Comparison of ENCODE assay signal across 9 cellular contexts in the genomic region with DNA sequence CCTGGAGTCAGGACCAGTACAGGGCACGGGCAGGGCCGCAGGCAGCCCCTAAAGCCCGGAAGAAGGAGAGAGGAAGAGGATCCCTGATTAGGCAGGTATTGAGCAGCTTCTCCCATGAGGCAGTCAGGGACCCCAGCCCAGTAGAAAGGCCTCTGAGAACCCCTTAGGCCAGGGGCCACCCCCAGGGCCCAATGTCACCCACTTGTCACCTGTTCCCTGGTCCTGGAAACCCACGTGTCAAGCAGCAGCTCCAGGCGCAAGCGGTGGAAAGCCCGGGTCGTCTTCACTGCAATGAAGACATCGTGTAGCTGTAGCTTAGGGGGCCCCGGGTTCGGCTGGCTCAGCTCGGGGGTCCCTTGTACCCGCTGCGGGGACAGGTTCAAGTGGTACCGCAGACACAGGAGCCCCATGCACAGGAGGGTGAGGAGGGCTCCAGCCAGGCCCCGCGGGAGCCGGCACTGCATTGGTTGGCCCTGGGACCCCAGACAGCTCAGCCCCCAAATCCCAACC. TPM values are rescaled to one million over a fixed set of nuclear protein-coding genes. Genes with fewer than 3 reads are reported as not detected.
DNase-seq lines count a peak whose midpoint lies in the region; ATAC-seq, FAIRE-seq and TF ChIP-seq lines count a peak whose summit lies in the region.
"Had no signal": no experiment of that assay in that cellular context is flagged by ENCODE, and none has a peak within 500 bp of the region (broad histone marks: within the 10 kb centered on the region; RNA-seq: fewer than 3 reads in every experiment).

No MANE protein-coding gene starts in this region.

- WGBS in HepG2 (ENCODE audit: low lambda C conversion rate), result 68% methylated on average over 8 of the region's 18 CpGs
- WGBS in urinary bladder, result 55% methylated on average over 18 of the region's 18 CpGs

- H3K4me1 Mint-ChIP-seq in CD4-positive, alpha-beta memory T cell, result peaks cover 41 to 92% (median 61%) of the 10 kb centered on the region in 4 donors
- peaks cover 59% of the 10 kb centered on the region for H3K4me1 Mint-ChIP-seq in activated CD4-positive, alpha-beta memory T cell treated with anti-CD3 and anti-CD28 coated beads, Interleukin-2, amount 10 ng/mL, durations not matched to agents 7 days and 5 days

- POLR2A ChIA-PET in CD4-positive, alpha-beta memory T cell (lab: Charles Lee; ENCODE audit: partially characterized antibody), result interaction anchor here (0.9 to 4.8 kb wide), 22 partner anchors 9 to 710 kb away, joined by 3 to 77 read pairs (median 8); a partner anchor contains a TSS
- POLR2A ChIA-PET in activated CD4-positive, alpha-beta memory T cell treated with anti-CD3 and anti-CD28 coated beads, Interleukin-2, amount 10 ng/mL, durations not matched to agents 7 days and 5 days (lab: Charles Lee), result interaction anchor here (0.7 to 5.7 kb wide), 16 partner anchors 13 to 411 kb away, joined by 3 to 39 read pairs (median 4); a partner anchor contains a TSS
- POLR2A ChIA-PET in HepG2 (lab: Yijun Ruan, JAX), result interaction anchor here (1.2 to 1.3 kb wide), 2 partner anchors 14 to 76 kb away, joined by 3 to 5 read pairs; no protein-coding TSS in a partner anchor

- DNase-seq in CD4-positive, alpha-beta memory T cell, result peak in 4 of 5 donors; percentile 14 to 50 (median 24)
- peak; percentile 29 for DNase-seq in activated CD4-positive, alpha-beta memory T cell treated with anti-CD3 and anti-CD28 coated beads, Interleukin-2, amount 10 ng/mL, durations not matched to agents 7 days and 5 days
- no peak for DNase-seq in HepG2 (ENCODE audit: low spot score)
- DNase-seq in medulla oblongata (ENCODE audit: extremely low spot score), result no peak
- no peak for DNase-seq in NCI-H2196 treated with DMSO at 0.1 percent for 48 hours (lab: John Stamatoyannopoulos, UW; ENCODE audit: unreplicated experiment)

- peaks cover 68% of the 10 kb centered on the region for H3K4me1 ChIP-seq in CD4-positive, alpha-beta memory T cell (ENCODE audit: insufficient read depth, low read length)
- H3K4me1 ChIP-seq in HepG2 (ENCODE audit: insufficient read depth, low read length) (peaks cover 92% of the 10 kb centered on the region), urinary bladder (ENCODE audit: insufficient read depth) (no peaks in the 10 kb centered on the region)

- peak overlapping the region; percentile 85 to 87 for H3K4me3 ChIP-seq in CD4-positive, alpha-beta memory T cell (ENCODE audit: low read length in 2 of 2)
- H3K4me3 ChIP-seq in HepG2 (replicated peaks in 1 of 3; ENCODE audit: insufficient read depth in 1 of 3, low read depth in 2 of 3, low read length in 3 of 3) (peak overlapping the region in 2 of 3 experiments; percentile 11 to 60; a peak in 2 of 6 replicates), urinary bladder (ENCODE audit: low read depth, low read length) (peak overlapping the region; percentile 41)

- peak overlapping the region; percentile 94 to 98 (median 96) for H3K27ac Mint-ChIP-seq in CD4-positive, alpha-beta memory T cell
- peak overlapping the region; percentile 94 for H3K27ac Mint-ChIP-seq in activated CD4-positive, alpha-beta memory T cell treated with anti-CD3 and anti-CD28 coated beads, Interleukin-2, amount 10 ng/mL, durations not matched to agents 7 days and 5 days

- H3K27me3 Mint-ChIP-seq in CD4-positive, alpha-beta memory T cell, result no peaks in the 10 kb centered on the region
- no peaks in the 10 kb centered on the region for H3K27me3 Mint-ChIP-seq in activated CD4-positive, alpha-beta memory T cell treated with anti-CD3 and anti-CD28 coated beads, Interleukin-2, amount 10 ng/mL, durations not matched to agents 7 days and 5 days

- TF ChIP-seq CTCF in HepG2 (CRISPR knock-in tag; IDR thresholded peaks at IDR 0.05), result no peak

- H3K36me3 Mint-ChIP-seq in CD4-positive, alpha-beta memory T cell, result peaks cover 14 to 39% of the 10 kb centered on the region in 2 donors
- peaks cover 44% of the 10 kb centered on the region for H3K36me3 Mint-ChIP-seq in activated CD4-positive, alpha-beta memory T cell treated with anti-CD3 and anti-CD28 coated beads, Interleukin-2, amount 10 ng/mL, durations not matched to agents 7 days and 5 days (ENCODE audit: low read depth)

- peaks cover 0 to 3% (median 0%) of the 10 kb centered on the region in 8 donors for H3K9me3 Mint-ChIP-seq in CD4-positive, alpha-beta memory T cell
- no peaks in the 10 kb centered on the region for H3K9me3 Mint-ChIP-seq in activated CD4-positive, alpha-beta memory T cell treated with anti-CD3 and anti-CD28 coated beads, Interleukin-2, amount 10 ng/mL, durations not matched to agents 7 days and 5 days

- peaks cover 17% of the 10 kb centered on the region for H3K36me3 ChIP-seq in CD4-positive, alpha-beta memory T cell (ENCODE audit: insufficient read depth, low read length)
- H3K36me3 ChIP-seq in HepG2 (replicated peaks in 1 of 2; ENCODE audit: control insufficient read depth in 1 of 2, insufficient read depth in 2 of 2, low read length in 2 of 2) (peaks cover 0 to 5% of the 10 kb centered on the region in 2 experiments; a peak in 2 of 5 replicates), urinary bladder (ENCODE audit: insufficient read depth) (no peaks in the 10 kb centered on the region)

- H3K79me2 ChIP-seq in HepG2 (ENCODE audit: insufficient read depth, low read length), result no peaks in the 10 kb centered on the region

- TF ChIP-seq EP300 in HepG2 (IDR thresholded peaks at IDR 0.05; ENCODE audit: low read depth in 2 of 2, low read length in 2 of 2), result no peak
- no peak for TF ChIP-seq EP300 in HepG2 (CRISPR knock-in tag; IDR thresholded peaks at IDR 0.05; ENCODE audit: borderline replicate concordance)

- CTCF ChIA-PET in CD4-positive, alpha-beta memory T cell (lab: Charles Lee; ENCODE audit: partially characterized antibody), result interaction anchor here (1.1 to 4.3 kb wide), 8 partner anchors 10 to 122 kb away, joined by 3 to 40 read pairs (median 7); a partner anchor contains a TSS
- CTCF ChIA-PET in activated CD4-positive, alpha-beta memory T cell treated with anti-CD3 and anti-CD28 coated beads, Interleukin-2, amount 10 ng/mL, durations not matched to agents 7 days and 5 days (lab: Charles Lee), result interaction anchor here (0.9 to 4.1 kb wide), 10 partner anchors 11 to 226 kb away, joined by 3 to 27 read pairs (median 4); no protein-coding TSS in a partner anchor
- CTCF ChIA-PET in HepG2 (lab: Yijun Ruan, JAX; ENCODE audit: low intra/inter-chr PET ratio, low total read pairs), result no interaction called here

- no peak for TF ChIP-seq RAD21 in HepG2 (CRISPR knock-in tag; IDR thresholded peaks at IDR 0.05)

- intact Hi-C loops in CD4-positive, alpha-beta memory T cell (cut with micrococcal nuclease), result loop anchor here (1.0 to 2.0 kb wide), 3 partner anchors 53 to 123 kb away; a partner anchor contains a TSS
- intact Hi-C loops in HepG2 (cut with micrococcal nuclease; ENCODE audit: unreplicated experiment), result no loop called here

- H3K4me3 Mint-ChIP-seq in CD4-positive, alpha-beta memory T cell, result peak overlapping the region; percentile 89 to 98 (median 96)
- H3K4me3 Mint-ChIP-seq in activated CD4-positive, alpha-beta memory T cell treated with anti-CD3 and anti-CD28 coated beads, Interleukin-2, amount 10 ng/mL, durations not matched to agents 7 days and 5 days, result peak overlapping the region; percentile 98

- H3K27ac ChIP-seq in CD4-positive, alpha-beta memory T cell (ENCODE audit: low read depth, low read length), result peak overlapping the region; percentile 85
- H3K27ac ChIP-seq in HepG2 (ENCODE audit: extremely low read length, insufficient read depth, low read length) (no peak overlapping the region), urinary bladder (ENCODE audit: low read depth) (no peak overlapping the region)
- H3K27ac ChIP-seq: VCaP had no signal

- no peaks in the 10 kb centered on the region for H3K27me3 ChIP-seq in CD4-positive, alpha-beta memory T cell (ENCODE audit: insufficient read depth, low read length)
- H3K27me3 ChIP-seq in HepG2 (ENCODE audit: control insufficient read depth in 1 of 2, insufficient read depth in 2 of 2, low read length in 2 of 2), result peaks cover 0 to 14% of the 10 kb centered on the region in 2 experiments; a peak in 1 of 5 replicates

- peak overlapping the region; percentile 71 for H3K4me2 ChIP-seq in HepG2 (ENCODE audit: low read depth, low read length)

- FAIRE-seq in HepG2 (lab: Jason Lieb, UNC), result no peak

- H3K9me3 ChIP-seq in CD4-positive, alpha-beta memory T cell (ENCODE audit: control insufficient read depth in 1 of 2, low read length in 2 of 2), result no peaks in the 10 kb centered on the region
- H3K9me3 ChIP-seq in HepG2 (ENCODE audit: low read length), result no peaks in the 10 kb centered on the region

- no peaks in the 10 kb centered on the region for H4K20me1 ChIP-seq in HepG2 (ENCODE audit: insufficient read depth, low read length)

- no TSS peak for BruUV-seq in HepG2 (replicated peaks; lab: Mats Ljungman, UMichigan)

- H2AFZ ChIP-seq in HepG2 (ENCODE audit: low read length), result no peak overlapping the region

- no peak overlapping the region for H3K9ac ChIP-seq in HepG2 (ENCODE audit: insufficient read depth, low read depth, low read length)

- in situ Hi-C loops in HepG2 (cut with HindIII; ENCODE audit: extremely low pct_ligation_motif_present, low pct_unique_long_range_greater_than_20kb), result no loop called here

- TF ChIP-seq POLR2A in HepG2 (IDR thresholded peaks at IDR 0.05; ENCODE audit: insufficient read depth in 1 of 2, low read depth in 2 of 2, low read length in 2 of 2), result no peak

- ATAC-seq in HG02763 (IDR thresholded peaks at IDR 0.05; ENCODE audit: unreplicated experiment), result peak; percentile 15
- no peak; the same call in 1 of the 3 replicates for ATAC-seq in HepG2
- ATAC-seq in GM21367 (IDR thresholded peaks at IDR 0.05; ENCODE audit: unreplicated experiment), result no peak

RNA-seq across cellular contexts. Expression of a gene that starts 0.4 kb away (rescaled TPM):
- total RNA-seq in CD4-positive, alpha-beta memory T cell, result 100 to 1,000 TPM; 213 to 218 TPM
- polyA plus RNA-seq in CD4-positive, alpha-beta memory T cell, result 100 to 1,000 TPM; 339 to 441 TPM
- total RNA-seq in activated CD4-positive, alpha-beta memory T cell treated with anti-CD3 and anti-CD28 coated beads, Interleukin-2, amount 10 ng/mL, durations not matched to agents 7 days and 5 days, result 100 to 1,000 TPM; 200 to 203 TPM
- total RNA-seq in HepG2 (2016; rRNA removed; fragmentation: Illumina TruSeq; extraction: Trizol) (1.0 and 1.1 TPM in 2 replicates), urinary bladder (6.7 TPM)
- 0.35 and 1.1 TPM in 2 replicates for total RNA-seq in HepG2 (2016; cell fraction: cytosol; rRNA removed; fragmentation: Illumina TruSeq; extraction: Trizol; ENCODE audit: low read depth)
- 0.55 and 0.80 TPM in 2 replicates for total RNA-seq in HepG2 (2016; cell fraction: insoluble cytoplasmic fraction; rRNA removed; fragmentation: Illumina TruSeq; extraction: Trizol)
- 1.4 and 1.9 TPM in 2 replicates for total RNA-seq in HepG2 (2016; cell fraction: membrane; rRNA removed; fragmentation: Illumina TruSeq; extraction: Trizol)
- total RNA-seq in HepG2 (2016; cell fraction: nucleus; rRNA removed; fragmentation: Illumina TruSeq; extraction: Trizol), result 0.56 and 1.6 TPM in 2 replicates
- polyA plus RNA-seq in HepG2 (2011; rRNA removed) (11.7 and 19.8 TPM in 2 replicates), urinary bladder (24.8 TPM)
- polyA plus RNA-seq in HepG2 (2011; cell fraction: cytosol; rRNA removed), result 15.3 and 15.7 TPM in 2 replicates
- polyA plus RNA-seq in HepG2 (2011; cell fraction: nucleus; rRNA removed), result 37.0 and 46.6 TPM in 2 replicates
- polyA plus RNA-seq in HepG2 (2012), result 14.5 and 20.0 TPM in 2 replicates
- 0.79 and 0.97 TPM in 2 replicates for polyA plus RNA-seq in HepG2 (2016; cell fraction: cytosol; fragmentation: Illumina TruSeq; extraction: Trizol; ENCODE audit: low read depth)
- 0.81 and 0.93 TPM in 2 replicates for polyA plus RNA-seq in HepG2 (2016; cell fraction: insoluble cytoplasmic fraction; fragmentation: Illumina TruSeq; extraction: Trizol; ENCODE audit: low read depth)
- 1.1 and 1.3 TPM in 2 replicates for polyA plus RNA-seq in HepG2 (2016; cell fraction: membrane; fragmentation: Illumina TruSeq; extraction: Trizol; ENCODE audit: low read depth)
- polyA plus RNA-seq in HepG2 (2016; cell fraction: nucleus; fragmentation: Illumina TruSeq; extraction: Trizol; ENCODE audit: insufficient read depth, low read depth), result 1.3 and 4.5 TPM in 2 replicates
- 0.77 and 12.5 TPM in 2 replicates for polyA minus RNA-seq in HepG2 (2011; rRNA and poly(A)+ RNA removed; ENCODE audit: low replicate concordance)
- 3.2 and 6.1 TPM in 2 replicates for polyA minus RNA-seq in HepG2 (2011; cell fraction: cytosol; rRNA and poly(A)+ RNA removed)
- 6.1 and 9.8 TPM in 2 replicates for polyA minus RNA-seq in HepG2 (2011; cell fraction: nucleus; rRNA and poly(A)+ RNA removed)

RNA-seq across cellular contexts. Expression of a gene that starts 33.4 kb away (rescaled TPM):
- total RNA-seq in CD4-positive, alpha-beta memory T cell, result under 1 TPM; 0.42 to 0.61 TPM
- polyA plus RNA-seq in CD4-positive, alpha-beta memory T cell, result not detected
- total RNA-seq in activated CD4-positive, alpha-beta memory T cell treated with anti-CD3 and anti-CD28 coated beads, Interleukin-2, amount 10 ng/mL, durations not matched to agents 7 days and 5 days, result under 1 TPM in 1 of 2 experiments, not detected in 1; 0.08 TPM
- total RNA-seq in HepG2 (2016; rRNA removed; fragmentation: Illumina TruSeq; extraction: Trizol) (28.9 and 35.2 TPM in 2 replicates), urinary bladder (4.5 TPM)
- total RNA-seq in HepG2 (2016; cell fraction: cytosol; rRNA removed; fragmentation: Illumina TruSeq; extraction: Trizol; ENCODE audit: low read depth), result 3.9 and 4.1 TPM in 2 replicates
- total RNA-seq in HepG2 (2016; cell fraction: insoluble cytoplasmic fraction; rRNA removed; fragmentation: Illumina TruSeq; extraction: Trizol), result 24.8 and 36.0 TPM in 2 replicates
- total RNA-seq in HepG2 (2016; cell fraction: membrane; rRNA removed; fragmentation: Illumina TruSeq; extraction: Trizol), result 11.9 and 12.5 TPM in 2 replicates
- 17.8 and 21.3 TPM in 2 replicates for total RNA-seq in HepG2 (2016; cell fraction: nucleus; rRNA removed; fragmentation: Illumina TruSeq; extraction: Trizol)
- polyA plus RNA-seq in HepG2 (2011; rRNA removed) (55.8 and 92.3 TPM in 2 replicates), urinary bladder (16.6 TPM)
- polyA plus RNA-seq in HepG2 (2011; cell fraction: cytosol; rRNA removed), result 52.6 and 75.1 TPM in 2 replicates
- 203 and 227 TPM in 2 replicates for polyA plus RNA-seq in HepG2 (2011; cell fraction: nucleus; rRNA removed)
- 46.8 and 57.2 TPM in 2 replicates for polyA plus RNA-seq in HepG2 (2012)
- 3.0 TPM in 2 replicates for polyA plus RNA-seq in HepG2 (2016; cell fraction: cytosol; fragmentation: Illumina TruSeq; extraction: Trizol; ENCODE audit: low read depth)
- 28.5 and 30.3 TPM in 2 replicates for polyA plus RNA-seq in HepG2 (2016; cell fraction: insoluble cytoplasmic fraction; fragmentation: Illumina TruSeq; extraction: Trizol; ENCODE audit: low read depth)
- polyA plus RNA-seq in HepG2 (2016; cell fraction: membrane; fragmentation: Illumina TruSeq; extraction: Trizol; ENCODE audit: low read depth), result 9.1 and 9.4 TPM in 2 replicates
- 42.1 and 44.8 TPM in 2 replicates for polyA plus RNA-seq in HepG2 (2016; cell fraction: nucleus; fragmentation: Illumina TruSeq; extraction: Trizol; ENCODE audit: insufficient read depth, low read depth)
- polyA minus RNA-seq in HepG2 (2011; rRNA and poly(A)+ RNA removed; ENCODE audit: low replicate concordance), result 15.9 and 164 TPM in 2 replicates
- polyA minus RNA-seq in HepG2 (2011; cell fraction: cytosol; rRNA and poly(A)+ RNA removed), result 61.5 and 72.6 TPM in 2 replicates
- polyA minus RNA-seq in HepG2 (2011; cell fraction: nucleus; rRNA and poly(A)+ RNA removed), result 31.9 and 42.5 TPM in 2 replicates

RNA-seq across cellular contexts. Expression of a gene that starts 58.5 kb away (rescaled TPM):
- total RNA-seq in CD4-positive, alpha-beta memory T cell, result under 1 TPM; 0.32 to 0.55 TPM
- polyA plus RNA-seq in CD4-positive, alpha-beta memory T cell, result not detected
- under 1 TPM; 0.28 to 0.38 TPM for total RNA-seq in activated CD4-positive, alpha-beta memory T cell treated with anti-CD3 and anti-CD28 coated beads, Interleukin-2, amount 10 ng/mL, durations not matched to agents 7 days and 5 days
- total RNA-seq in HepG2 (2016; rRNA removed; fragmentation: Illumina TruSeq; extraction: Trizol) (not detected in 2 replicates), urinary bladder (0.21 TPM)
- total RNA-seq in HepG2 (2016; cell fraction: cytosol; rRNA removed; fragmentation: Illumina TruSeq; extraction: Trizol; ENCODE audit: low read depth), result not detected in 2 replicates
- total RNA-seq in HepG2 (2016; cell fraction: insoluble cytoplasmic fraction; rRNA removed; fragmentation: Illumina TruSeq; extraction: Trizol), result not detected in 2 replicates
- not detected in 2 replicates for total RNA-seq in HepG2 (2016; cell fraction: membrane; rRNA removed; fragmentation: Illumina TruSeq; extraction: Trizol)
- total RNA-seq in HepG2 (2016; cell fraction: nucleus; rRNA removed; fragmentation: Illumina TruSeq; extraction: Trizol), result not detected in 2 replicates
- polyA plus RNA-seq in HepG2 (2011; rRNA removed) (0.01 TPM in 1 of 2 replicates, not detected in the other), urinary bladder (0.05 TPM)
- polyA plus RNA-seq in HepG2 (2011; cell fraction: cytosol; rRNA removed), result not detected in 2 replicates
- polyA plus RNA-seq in HepG2 (2011; cell fraction: nucleus; rRNA removed), result 0.03 TPM in 2 replicates
- polyA plus RNA-seq in HepG2 (2012), result 0.01 and 0.09 TPM in 2 replicates
- polyA plus RNA-seq in HepG2 (2016; cell fraction: cytosol; fragmentation: Illumina TruSeq; extraction: Trizol; ENCODE audit: low read depth), result not detected in 2 replicates
- not detected in 2 replicates for polyA plus RNA-seq in HepG2 (2016; cell fraction: insoluble cytoplasmic fraction; fragmentation: Illumina TruSeq; extraction: Trizol; ENCODE audit: low read depth)
- not detected in 2 replicates for polyA plus RNA-seq in HepG2 (2016; cell fraction: membrane; fragmentation: Illumina TruSeq; extraction: Trizol; ENCODE audit: low read depth)
- polyA plus RNA-seq in HepG2 (2016; cell fraction: nucleus; fragmentation: Illumina TruSeq; extraction: Trizol; ENCODE audit: insufficient read depth, low read depth), result not detected in 2 replicates
- polyA minus RNA-seq in HepG2 (2011; rRNA and poly(A)+ RNA removed; ENCODE audit: low replicate concordance), result 0.47 TPM in 1 of 2 replicates, not detected in the other
- polyA minus RNA-seq in HepG2 (2011; cell fraction: cytosol; rRNA and poly(A)+ RNA removed), result not detected in 2 replicates
- polyA minus RNA-seq in HepG2 (2011; cell fraction: nucleus; rRNA and poly(A)+ RNA removed), result not detected in 2 replicates

Comparison
In these comparisons a context has a peak if more than half of its experiments do, and no peak if none do; other contexts are left out.
1. DNase-seq: peak in CD4-positive, alpha-beta memory T cell (4 of 5) and activated CD4-positive, alpha-beta memory T cell treated with anti-CD3 and anti-CD28 coated beads, Interleukin-2, amount 10 ng/mL, durations not matched to agents 7 days and 5 days (single experiment); none in HepG2 (single experiment), medulla oblongata (single experiment) and NCI-H2196 treated with DMSO at 0.1 percent for 48 hours (single experiment).
2. H3K4me3 ChIP-seq: peak in every context shown above with its lines; median percentile 86 in CD4-positive, alpha-beta memory T cell; 41 in urinary bladder; 36 in HepG2.
3. RNA of a gene that starts 0.4 kb away (total RNA-seq): 213 to 218 TPM in CD4-positive, alpha-beta memory T cell and 200 to 203 TPM in activated CD4-positive, alpha-beta memory T cell treated with anti-CD3 and anti-CD28 coated beads, Interleukin-2, amount 10 ng/mL, durations not matched to agents 7 days and 5 days; 6.7 TPM in urinary bladder (single experiment) and 0.35 to 1.9 TPM in HepG2; every median in the first group is over 10 times any median in the second.